ENCODE assay signal across 11 cellular contexts in the genomic region with DNA sequence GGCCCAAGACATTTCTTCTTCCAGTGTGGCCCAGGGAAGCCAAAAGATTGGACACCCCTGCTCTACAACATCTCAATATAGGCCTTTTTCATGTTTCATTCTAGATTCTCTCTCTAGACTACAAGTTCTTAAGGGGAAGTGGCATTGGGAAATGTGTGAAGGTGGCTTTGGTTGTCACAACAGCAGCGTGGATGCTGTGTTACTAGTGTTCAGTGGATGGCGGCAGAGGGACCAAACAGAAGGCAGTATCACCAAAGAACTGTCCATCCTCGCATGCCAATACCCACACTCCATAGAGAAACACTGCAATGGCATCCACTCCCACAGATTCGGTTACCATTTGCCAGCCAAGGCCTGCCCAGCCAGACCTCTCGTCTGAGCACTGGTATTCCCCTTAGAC. TPM values are rescaled to one million over a fixed set of nuclear protein-coding genes. Genes with fewer than 3 reads are reported as not detected.
A peak's percentile ranks its signal among the peaks of the same experiment; 100 is the strongest.
DNase-seq lines count a peak whose midpoint lies in the region; ATAC-seq and TF ChIP-seq lines count a peak whose summit lies in the region.
"Had no signal": no experiment of that assay in that cellular context is flagged by ENCODE, and none has a peak within 500 bp of the region (broad histone marks: within the 10 kb centered on the region; RNA-seq: fewer than 3 reads in every experiment).

No MANE protein-coding gene starts in this region.

- peak overlapping the region; percentile 91 for H3K27ac Mint-ChIP-seq in central memory CD8-positive, alpha-beta T cell (ENCODE audit: low read depth)

- H3K36me3 ChIP-seq in BLaER1 treated with 17β-estradiol and CSF1 and Interleukin-3, amounts not matched to agents 10 nM and 100 nM, result no peaks in the 10 kb centered on the region; a peak in 1 of 22 replicates
- no peaks in the 10 kb centered on the region for H3K36me3 ChIP-seq in OCI-LY1 (ENCODE audit: insufficient read depth, low read length)
- no peaks in the 10 kb centered on the region for H3K36me3 ChIP-seq in MG63
- H3K36me3 ChIP-seq in PC-3 (ENCODE audit: low read depth, low read length), result no peaks in the 10 kb centered on the region
- H3K36me3 ChIP-seq: pancreas had no signal

- H3K4me1 Mint-ChIP-seq in central memory CD8-positive, alpha-beta T cell, result peaks cover 50% of the 10 kb centered on the region

- TF ChIP-seq CTCF in GM12874 (IDR thresholded peaks at IDR 0.05; ENCODE audit: insufficient read depth, low read depth, low read length) (peak; percentile 35; the same call in 1 of the 2 replicates), OCI-LY1 (IDR thresholded peaks at IDR 0.05; ENCODE audit: low read length) (peak; percentile 45; the same call in 1 of the 2 replicates), PC-3 (conservative IDR thresholded peaks at IDR 0.05; ENCODE audit: low read depth, low read length) (no peak)

- no peaks in the 10 kb centered on the region for H3K27me3 ChIP-seq in BLaER1 treated with 17β-estradiol and CSF1 and Interleukin-3, amounts not matched to agents 10 nM and 100 nM
- H3K27me3 ChIP-seq in OCI-LY1 (ENCODE audit: insufficient read depth, low read length) (no peaks in the 10 kb centered on the region), MG63 (no peaks in the 10 kb centered on the region), PC-3 (ENCODE audit: low read length) (no peaks in the 10 kb centered on the region)
- H3K27me3 ChIP-seq: pancreas had no signal

- H3K4me1 ChIP-seq in BLaER1 treated with 17β-estradiol and CSF1 and Interleukin-3, amounts not matched to agents 10 nM and 100 nM, result peaks cover 46 to 84% (median 74%) of the 10 kb centered on the region in 10 experiments
- peaks cover 50% of the 10 kb centered on the region for H3K4me1 ChIP-seq in OCI-LY1 (ENCODE audit: insufficient read depth, low read length, severe bottlenecking)
- peaks cover 25% of the 10 kb centered on the region for H3K4me1 ChIP-seq in PC-3 (ENCODE audit: insufficient read depth, low read length)

- peak overlapping the region; percentile 69 for H3K4me3 Mint-ChIP-seq in central memory CD8-positive, alpha-beta T cell

- H2AFZ ChIP-seq in OCI-LY1 (ENCODE audit: low read length) (no peak overlapping the region), PC-3 (ENCODE audit: low read length) (no peak overlapping the region)

- ATAC-seq in central memory CD8-positive, alpha-beta T cell (replicated peaks; ENCODE audit: extremely low read depth, poor library complexity, severe bottlenecking), result peak; percentile 84
- no peak for ATAC-seq in PC-3
- no peak for ATAC-seq in GM19452 (IDR thresholded peaks at IDR 0.05; ENCODE audit: unreplicated experiment)
- ATAC-seq: pancreas had no signal

- no peaks in the 10 kb centered on the region for H3K27me3 Mint-ChIP-seq in central memory CD8-positive, alpha-beta T cell

- H3K4me3 ChIP-seq in BLaER1 treated with 17β-estradiol and CSF1 and Interleukin-3, amounts not matched to agents 10 nM and 100 nM, result no peak overlapping the region; a peak in 1 of 20 replicates
- H3K4me3 ChIP-seq in OCI-LY1 (ENCODE audit: low read depth, low read length, poor library complexity, severe bottlenecking), result peak overlapping the region; percentile 54
- no peak overlapping the region for H3K4me3 ChIP-seq in MG63
- H3K4me3 ChIP-seq in PC-3 (ENCODE audit: low read length), result no peak overlapping the region
- H3K4me3 ChIP-seq: pancreas had no signal

- peak overlapping the region; percentile 47 to 93 (median 78) for H3K4me2 ChIP-seq in BLaER1 treated with 17β-estradiol and CSF1 and Interleukin-3, amounts not matched to agents 10 nM and 100 nM
- H3K4me2 ChIP-seq in OCI-LY1 (ENCODE audit: low read length) (peak overlapping the region; percentile 71), PC-3 (ENCODE audit: low read length) (no peak overlapping the region)

- H3K9me3 Mint-ChIP-seq in central memory CD8-positive, alpha-beta T cell, result no peaks in the 10 kb centered on the region

- BruUV-seq in PC-3 (replicated peaks; lab: Mats Ljungman, UMichigan), result no TSS peak

- DNase-seq in central memory CD8-positive, alpha-beta T cell (ENCODE audit: low spot score in 2 of 2), result peak in 1 of 2 donors; percentile 27
- DNase-seq in NCI-H1930 (lab: John Stamatoyannopoulos, UW) (no peak), MG63 (no peak), PC-3 (no peak)
- DNase-seq: islet precursor cell, NCI-H526, pancreas had no signal

- H3K9me3 ChIP-seq in BLaER1 treated with 17β-estradiol and CSF1 and Interleukin-3, amounts not matched to agents 10 nM and 100 nM (replicated peaks in 1 of 11), result peaks cover 9 to 27% (median 14%) of the 10 kb centered on the region in 11 experiments; a peak in 18 of 22 replicates
- H3K9me3 ChIP-seq in OCI-LY1 (ENCODE audit: low read length), result peaks cover 8% of the 10 kb centered on the region
- peaks cover 2% of the 10 kb centered on the region; the same call in 1 of the 2 replicates for H3K9me3 ChIP-seq in MG63
- no peaks in the 10 kb centered on the region for H3K9me3 ChIP-seq in PC-3 (ENCODE audit: low read length)
- H3K9me3 ChIP-seq: pancreas had no signal

- POLR2A ChIA-PET in PC-3 (lab: Charles Lee; ENCODE audit: unreplicated experiment), result no interaction called here

- CTCF ChIA-PET in PC-3 (lab: Charles Lee), result interaction anchor here (0.6 kb wide), 2 partner anchors 8 to 275 kb away, joined by 12 to 13 read pairs; no protein-coding TSS in a partner anchor

- peaks cover 7% of the 10 kb centered on the region for H3K36me3 Mint-ChIP-seq in central memory CD8-positive, alpha-beta T cell (ENCODE audit: insufficient read depth)

- peak overlapping the region in 9 of 11 experiments; percentile 31 to 74 (median 60); a peak in 16 of 22 replicates for H3K9ac ChIP-seq in BLaER1 treated with 17β-estradiol and CSF1 and Interleukin-3, amounts not matched to agents 10 nM and 100 nM
- H3K9ac ChIP-seq in OCI-LY1 (ENCODE audit: low read length) (peak overlapping the region; percentile 11; the same call in 1 of the 2 replicates), PC-3 (ENCODE audit: low read length) (no peak overlapping the region)

- H3K9me2 ChIP-seq in OCI-LY1 (ENCODE audit: low read depth, low read length) (no peaks in the 10 kb centered on the region), PC-3 (replicated peaks; ENCODE audit: low read length) (no peaks in the 10 kb centered on the region)

- H3K79me2 ChIP-seq in OCI-LY1 (ENCODE audit: insufficient read depth, low read length) (no peaks in the 10 kb centered on the region), PC-3 (ENCODE audit: low read length) (no peaks in the 10 kb centered on the region)

- no peaks in the 10 kb centered on the region for H4K20me1 ChIP-seq in BLaER1 treated with 17β-estradiol and CSF1 and Interleukin-3, amounts not matched to agents 10 nM and 100 nM
- no peaks in the 10 kb centered on the region for H4K20me1 ChIP-seq in OCI-LY1 (ENCODE audit: insufficient read depth, low read length)
- H4K20me1 ChIP-seq in PC-3 (ENCODE audit: low read length), result no peaks in the 10 kb centered on the region

- no peaks in the 10 kb centered on the region for H3F3A ChIP-seq in OCI-LY1 (ENCODE audit: insufficient read depth, low read length)
- H3F3A ChIP-seq in PC-3 (ENCODE audit: low read length, unreplicated experiment), result no peaks in the 10 kb centered on the region

- H3K27ac ChIP-seq in BLaER1 treated with 17β-estradiol and CSF1 and Interleukin-3, amounts not matched to agents 10 nM and 100 nM, result peak overlapping the region; percentile 57 to 89 (median 83)
- H3K27ac ChIP-seq in OCI-LY1 (ENCODE audit: low read depth, low read length, poor library complexity, severe bottlenecking) (peak overlapping the region; percentile 93), PC-3 (ENCODE audit: low read length) (no peak overlapping the region)

- intact Hi-C loops in PC-3 (cut with micrococcal nuclease), result no loop called here

RNA-seq across cellular contexts. Expression of a gene that starts 24.3 kb away (rescaled TPM):
- total RNA-seq in MG63 (2014; rRNA removed; shearing (Covaris generic); ENCODE audit: low replicate concordance), result 2.6 and 5.8 TPM in 2 replicates
- total RNA-seq in PC-3 (2014; rRNA removed), result 2.1 and 7.1 TPM in 2 replicates
